Comparison of ENCODE assay signal across 8 cellular contexts in the genomic region with DNA sequence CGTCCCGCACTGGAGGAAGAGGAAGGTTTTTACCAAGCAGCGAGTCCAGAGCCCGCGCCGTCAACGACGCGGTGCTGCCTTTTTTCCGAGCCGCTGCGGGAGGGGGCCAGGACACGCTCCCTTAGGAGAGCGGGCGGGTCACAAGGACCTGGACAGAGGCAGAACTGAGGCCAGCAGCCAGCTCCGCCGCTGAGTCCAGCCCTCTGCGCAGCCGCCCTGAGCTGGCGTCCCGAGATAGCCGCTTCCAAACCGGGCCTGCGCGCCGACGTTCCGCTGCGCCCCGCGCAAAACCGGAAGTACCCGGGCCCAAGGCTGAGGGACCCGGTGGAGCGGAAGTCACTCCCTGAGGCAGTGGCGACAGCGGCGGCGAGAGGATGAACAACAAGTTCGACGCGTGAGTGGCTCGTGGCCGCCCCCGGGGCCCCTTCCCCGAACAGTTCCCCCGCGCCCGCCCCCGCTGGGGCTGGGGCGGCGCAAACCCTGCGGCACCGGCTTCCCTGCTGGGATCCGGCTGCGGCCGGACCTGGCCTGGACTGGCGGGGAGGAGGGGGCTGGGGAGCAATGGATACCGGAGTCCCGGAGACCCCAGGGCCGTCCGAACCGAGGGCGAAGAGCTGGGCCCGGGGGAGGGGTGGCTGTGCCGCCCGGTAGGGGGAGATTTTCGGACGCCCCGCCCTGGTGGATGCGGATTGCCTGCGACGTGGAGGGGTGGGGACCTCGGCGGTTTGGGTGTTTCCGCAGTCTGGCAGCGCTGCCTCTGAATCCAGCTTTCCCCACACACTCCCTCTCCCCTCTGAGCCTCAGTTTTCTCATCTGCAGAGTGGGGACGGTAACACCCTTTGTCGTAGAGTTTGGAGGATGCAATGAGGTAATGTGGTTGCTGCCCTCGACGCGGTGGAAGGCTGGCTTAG. TPM values are rescaled to one million over a fixed set of nuclear protein-coding genes. Genes with fewer than 3 reads are reported as not detected.
DNase-seq lines count a peak whose midpoint lies in the region; ATAC-seq, FAIRE-seq and TF ChIP-seq lines count a peak whose summit lies in the region.

A gene with protein sequence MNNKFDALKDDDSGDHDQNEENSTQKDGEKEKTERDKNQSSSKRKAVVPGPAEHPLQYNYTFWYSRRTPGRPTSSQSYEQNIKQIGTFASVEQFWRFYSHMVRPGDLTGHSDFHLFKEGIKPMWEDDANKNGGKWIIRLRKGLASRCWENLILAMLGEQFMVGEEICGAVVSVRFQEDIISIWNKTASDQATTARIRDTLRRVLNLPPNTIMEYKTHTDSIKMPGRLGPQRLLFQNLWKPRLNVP (plus strand): TSS at position 339 of the 911 bp plus-strand sequence. CDS start 36 bp downstream, at position 375.
A gene (minus strand): TSS at position 207 of the 911 bp plus-strand sequence. CDS start 675 bp downstream, outside the sequence.

- TF ChIP-seq RAD21 in HepG2 (CRISPR knock-in tag; IDR thresholded peaks at IDR 0.05): peak; percentile 62; the same call in 1 of the 2 replicates

- H3K27ac ChIP-seq in HepG2 (ENCODE audit: extremely low read length, insufficient read depth, low read length): peak within 1 kb of the TSS; percentile 95

- peak within 1 kb of the TSS; percentile 95 to 98 (median 96) for H3K27ac Mint-ChIP-seq in CD14-positive monocyte
- peak within 1 kb of the TSS; percentile 99 for H3K27ac Mint-ChIP-seq in dendritic cell treated with granulocyte-macrophage colony-stimulating factor and Interleukin-4, amounts not matched to agents 40 ng/mL and 50 ng/mL, for 4 days

- peak; percentile 26 for FAIRE-seq in HepG2 (lab: Jason Lieb, UNC)

- no peak within 1 kb of the TSS for H2AFZ ChIP-seq in HepG2 (ENCODE audit: low read length)

- intact Hi-C loops in CD14-positive monocyte (cut with micrococcal nuclease): loop anchor here (2.0 to 10.0 kb wide), 3 partner anchors 144 to 1086 kb away; a partner anchor contains a TSS
- intact Hi-C loops in dendritic cell treated with granulocyte-macrophage colony-stimulating factor and Interleukin-4, amounts not matched to agents 40 ng/mL and 50 ng/mL, for 4 days (cut with micrococcal nuclease): loop anchor here (2.0 kb wide), 1 partner anchor 770 kb away; a partner anchor contains a TSS
- intact Hi-C loops in HepG2 (cut with micrococcal nuclease; ENCODE audit: unreplicated experiment): loop anchor here (1.0 to 5.0 kb wide), 2 partner anchors 25 to 763 kb away; a partner anchor contains a TSS

- POLR2A ChIA-PET in HepG2 (lab: Yijun Ruan, JAX): interaction anchor here (0.5 to 1.5 kb wide), 19 partner anchors 10 to 899 kb away, joined by 3 to 11 read pairs (median 3); a partner anchor contains a TSS

- TSS peak; percentile 65 for BruUV-seq in HepG2 (replicated peaks; lab: Mats Ljungman, UMichigan)

- H4K20me1 ChIP-seq in HepG2 (ENCODE audit: insufficient read depth, low read length): no peaks in the 10 kb centered on the region

- peak within 1 kb of the TSS; percentile 97 to 99 for H3K4me3 Mint-ChIP-seq in CD14-positive monocyte
- peak within 1 kb of the TSS; percentile 99 for H3K4me3 Mint-ChIP-seq in dendritic cell treated with granulocyte-macrophage colony-stimulating factor and Interleukin-4, amounts not matched to agents 40 ng/mL and 50 ng/mL, for 4 days

- H3K27me3 Mint-ChIP-seq in CD14-positive monocyte (ENCODE audit: low read depth in 3 of 3): peaks cover 0 to 1% (median 0%) of the 10 kb centered on the region in 3 donors
- no peaks in the 10 kb centered on the region for H3K27me3 Mint-ChIP-seq in dendritic cell treated with granulocyte-macrophage colony-stimulating factor and Interleukin-4, amounts not matched to agents 40 ng/mL and 50 ng/mL, for 4 days

- peaks cover 21 to 49% of the 10 kb centered on the region in 2 donors for H3K36me3 Mint-ChIP-seq in CD14-positive monocyte
- peaks cover 86% of the 10 kb centered on the region for H3K36me3 Mint-ChIP-seq in dendritic cell treated with granulocyte-macrophage colony-stimulating factor and Interleukin-4, amounts not matched to agents 40 ng/mL and 50 ng/mL, for 4 days (ENCODE audit: low read depth)

- no peaks in the 10 kb centered on the region; a peak in 1 of 5 replicates for H3K27me3 ChIP-seq in HepG2 (ENCODE audit: control insufficient read depth in 1 of 2, insufficient read depth in 2 of 2, low read length in 2 of 2)

- peaks cover 71% of the 10 kb centered on the region for H3K4me1 Mint-ChIP-seq in CD14-positive monocyte
- H3K4me1 Mint-ChIP-seq in dendritic cell treated with granulocyte-macrophage colony-stimulating factor and Interleukin-4, amounts not matched to agents 40 ng/mL and 50 ng/mL, for 4 days (ENCODE audit: low read depth): peaks cover 78% of the 10 kb centered on the region

- peak; percentile 92 for ATAC-seq in GM19351 (IDR thresholded peaks at IDR 0.05; ENCODE audit: unreplicated experiment)
- peak; percentile 93 for ATAC-seq in HG03520 (IDR thresholded peaks at IDR 0.05; ENCODE audit: unreplicated experiment)
- peak; percentile 98 for ATAC-seq in HepG2

- no peaks in the 10 kb centered on the region for H3K9me3 Mint-ChIP-seq in CD14-positive monocyte
- H3K9me3 Mint-ChIP-seq in dendritic cell treated with granulocyte-macrophage colony-stimulating factor and Interleukin-4, amounts not matched to agents 40 ng/mL and 50 ng/mL, for 4 days: peaks cover 8% of the 10 kb centered on the region

- peak; percentile 60 to 64 for TF ChIP-seq EP300 in HepG2 (IDR thresholded peaks at IDR 0.05; ENCODE audit: low read depth in 2 of 2, low read length in 2 of 2)
- TF ChIP-seq EP300 in HepG2 (CRISPR knock-in tag; IDR thresholded peaks at IDR 0.05; ENCODE audit: borderline replicate concordance): peak; percentile 77

- 2% methylated on average over 16 of the region's 82 CpGs for WGBS in HepG2 (ENCODE audit: low lambda C conversion rate)

- H3K4me1 ChIP-seq in HepG2 (ENCODE audit: insufficient read depth, low read length): peaks cover 58% of the 10 kb centered on the region

- peak within 1 kb of the TSS; percentile 94 for H3K9ac ChIP-seq in HepG2 (ENCODE audit: insufficient read depth, low read depth, low read length)

- peak; percentile 97 to 98 for TF ChIP-seq POLR2A in HepG2 (IDR thresholded peaks at IDR 0.05; ENCODE audit: insufficient read depth in 1 of 2, low read depth in 2 of 2, low read length in 2 of 2)

- in situ Hi-C loops in HepG2 (cut with HindIII; ENCODE audit: extremely low pct_ligation_motif_present, low pct_unique_long_range_greater_than_20kb): no loop called here

- peaks cover 5 to 19% of the 10 kb centered on the region in 2 experiments; a peak in 4 of 5 replicates for H3K36me3 ChIP-seq in HepG2 (replicated peaks in 1 of 2; ENCODE audit: control insufficient read depth in 1 of 2, insufficient read depth in 2 of 2, low read length in 2 of 2)

- TF ChIP-seq CTCF in CD14-positive monocyte (IDR thresholded peaks at IDR 0.05): peak; percentile 43
- TF ChIP-seq CTCF in HepG2 (CRISPR knock-in tag; IDR thresholded peaks at IDR 0.05): peak; percentile 53; the same call in 1 of the 2 replicates

- peak within 1 kb of the TSS; percentile 73 to 85 (median 85) for H3K4me3 ChIP-seq in HepG2 (replicated peaks in 1 of 3; ENCODE audit: insufficient read depth in 1 of 3, low read depth in 2 of 3, low read length in 3 of 3)

- DNase-seq in CD14-positive monocyte (ENCODE audit: low spot score) (peak; percentile 93), NCI-H526 treated with DMSO at 0.1 percent for 48 hours (lab: John Stamatoyannopoulos, UW) (peak; percentile 86), HepG2 (ENCODE audit: low spot score) (peak; percentile 95)
- peak; percentile 86 for DNase-seq in activated CD4-positive, alpha-beta T cell treated with anti-CD3 and anti-CD28 coated beads, Interleukin-2, amount 50 U/mL, for 1 hour
- DNase-seq in stimulated activated CD4-positive, alpha-beta T cell treated with anti-CD3 and anti-CD28 coated beads, Interleukin-4, amount 100 ng/mL, for 1 hour: peak; percentile 92

- H3K4me2 ChIP-seq in HepG2 (ENCODE audit: low read depth, low read length): peak within 1 kb of the TSS; percentile 85

- H3K9me3 ChIP-seq in HepG2 (ENCODE audit: low read length): peaks cover 9% of the 10 kb centered on the region; the same call in 1 of the 2 replicates

- CTCF ChIA-PET in HepG2 (lab: Yijun Ruan, JAX; ENCODE audit: low intra/inter-chr PET ratio, low total read pairs): interaction anchor here (1.1 kb wide), 1 partner anchor 55 kb away, joined by 5 read pairs; no protein-coding TSS in a partner anchor

- H3K79me2 ChIP-seq in HepG2 (ENCODE audit: insufficient read depth, low read length): peaks cover 64% of the 10 kb centered on the region

RNA-seq across cellular contexts. Expression of the first gene that starts in this region (rescaled TPM):
- polyA plus RNA-seq in CD14-positive monocyte (100 to 1,000 TPM; 188 to 213 TPM), HepG2 (2011; rRNA removed) (25.0 and 30.3 TPM in 2 replicates)
- 101 and 128 TPM in 2 replicates for total RNA-seq in HepG2 (2016; rRNA removed; fragmentation: Illumina TruSeq; extraction: Trizol)
- 29.6 and 31.9 TPM in 2 replicates for total RNA-seq in HepG2 (2016; cell fraction: cytosol; rRNA removed; fragmentation: Illumina TruSeq; extraction: Trizol; ENCODE audit: low read depth)
- 108 and 125 TPM in 2 replicates for total RNA-seq in HepG2 (2016; cell fraction: insoluble cytoplasmic fraction; rRNA removed; fragmentation: Illumina TruSeq; extraction: Trizol)
- total RNA-seq in HepG2 (2016; cell fraction: membrane; rRNA removed; fragmentation: Illumina TruSeq; extraction: Trizol): 48.3 and 55.2 TPM in 2 replicates
- total RNA-seq in HepG2 (2016; cell fraction: nucleus; rRNA removed; fragmentation: Illumina TruSeq; extraction: Trizol): 54.3 and 63.2 TPM in 2 replicates
- polyA plus RNA-seq in HepG2 (2011; cell fraction: cytosol; rRNA removed): 27.2 and 34.2 TPM in 2 replicates
- 33.9 and 49.1 TPM in 2 replicates for polyA plus RNA-seq in HepG2 (2011; cell fraction: nucleus; rRNA removed)
- polyA plus RNA-seq in HepG2 (2012): 68.3 and 79.6 TPM in 2 replicates
- 33.6 and 34.9 TPM in 2 replicates for polyA plus RNA-seq in HepG2 (2016; cell fraction: cytosol; fragmentation: Illumina TruSeq; extraction: Trizol; ENCODE audit: low read depth)
- 140 and 153 TPM in 2 replicates for polyA plus RNA-seq in HepG2 (2016; cell fraction: insoluble cytoplasmic fraction; fragmentation: Illumina TruSeq; extraction: Trizol; ENCODE audit: low read depth)
- polyA plus RNA-seq in HepG2 (2016; cell fraction: membrane; fragmentation: Illumina TruSeq; extraction: Trizol; ENCODE audit: low read depth): 39.6 and 46.6 TPM in 2 replicates
- polyA plus RNA-seq in HepG2 (2016; cell fraction: nucleus; fragmentation: Illumina TruSeq; extraction: Trizol; ENCODE audit: insufficient read depth, low read depth): 78.2 and 79.4 TPM in 2 replicates
- polyA minus RNA-seq in HepG2 (2011; rRNA and poly(A)+ RNA removed; ENCODE audit: low replicate concordance): 14.0 and 21.7 TPM in 2 replicates
- polyA minus RNA-seq in HepG2 (2011; cell fraction: cytosol; rRNA and poly(A)+ RNA removed): 12.3 and 14.2 TPM in 2 replicates
- polyA minus RNA-seq in HepG2 (2011; cell fraction: nucleus; rRNA and poly(A)+ RNA removed): 73.8 and 82.7 TPM in 2 replicates

RNA-seq across cellular contexts. Expression of the second gene that starts in this region (rescaled TPM):
- polyA plus RNA-seq in CD14-positive monocyte (1 to 10 TPM; 1.6 to 2.1 TPM), HepG2 (2011; rRNA removed) (3.5 and 4.1 TPM in 2 replicates)
- total RNA-seq in HepG2 (2016; rRNA removed; fragmentation: Illumina TruSeq; extraction: Trizol): 4.3 and 9.5 TPM in 2 replicates
- 2.2 and 3.3 TPM in 2 replicates for total RNA-seq in HepG2 (2016; cell fraction: cytosol; rRNA removed; fragmentation: Illumina TruSeq; extraction: Trizol; ENCODE audit: low read depth)
- 3.3 and 9.6 TPM in 2 replicates for total RNA-seq in HepG2 (2016; cell fraction: insoluble cytoplasmic fraction; rRNA removed; fragmentation: Illumina TruSeq; extraction: Trizol)
- 3.5 and 3.7 TPM in 2 replicates for total RNA-seq in HepG2 (2016; cell fraction: membrane; rRNA removed; fragmentation: Illumina TruSeq; extraction: Trizol)
- total RNA-seq in HepG2 (2016; cell fraction: nucleus; rRNA removed; fragmentation: Illumina TruSeq; extraction: Trizol): 21.5 and 23.5 TPM in 2 replicates
- polyA plus RNA-seq in HepG2 (2011; cell fraction: cytosol; rRNA removed): 1.5 and 2.4 TPM in 2 replicates
- 9.8 and 13.9 TPM in 2 replicates for polyA plus RNA-seq in HepG2 (2011; cell fraction: nucleus; rRNA removed)
- 3.0 and 5.2 TPM in 2 replicates for polyA plus RNA-seq in HepG2 (2012)
- 0.81 and 0.84 TPM in 2 replicates for polyA plus RNA-seq in HepG2 (2016; cell fraction: cytosol; fragmentation: Illumina TruSeq; extraction: Trizol; ENCODE audit: low read depth)
- 2.8 and 3.7 TPM in 2 replicates for polyA plus RNA-seq in HepG2 (2016; cell fraction: insoluble cytoplasmic fraction; fragmentation: Illumina TruSeq; extraction: Trizol; ENCODE audit: low read depth)
- 1.3 and 1.4 TPM in 2 replicates for polyA plus RNA-seq in HepG2 (2016; cell fraction: membrane; fragmentation: Illumina TruSeq; extraction: Trizol; ENCODE audit: low read depth)
- 10.9 and 11.9 TPM in 2 replicates for polyA plus RNA-seq in HepG2 (2016; cell fraction: nucleus; fragmentation: Illumina TruSeq; extraction: Trizol; ENCODE audit: insufficient read depth, low read depth)
- polyA minus RNA-seq in HepG2 (2011; rRNA and poly(A)+ RNA removed; ENCODE audit: low replicate concordance): 4.3 and 8.7 TPM in 2 replicates
- 1.8 and 2.4 TPM in 2 replicates for polyA minus RNA-seq in HepG2 (2011; cell fraction: cytosol; rRNA and poly(A)+ RNA removed)
- 59.7 and 61.4 TPM in 2 replicates for polyA minus RNA-seq in HepG2 (2011; cell fraction: nucleus; rRNA and poly(A)+ RNA removed)

Comparison
In these comparisons a context has a peak if more than half of its experiments do, and no peak if none do; other contexts are left out.
1. Peak in every context shown above with its lines: DNase-seq, ATAC-seq, H3K4me3 ChIP-seq and H3K27ac ChIP-seq.